ENCODE assay signal across 19 cellular contexts in the genomic region with DNA sequence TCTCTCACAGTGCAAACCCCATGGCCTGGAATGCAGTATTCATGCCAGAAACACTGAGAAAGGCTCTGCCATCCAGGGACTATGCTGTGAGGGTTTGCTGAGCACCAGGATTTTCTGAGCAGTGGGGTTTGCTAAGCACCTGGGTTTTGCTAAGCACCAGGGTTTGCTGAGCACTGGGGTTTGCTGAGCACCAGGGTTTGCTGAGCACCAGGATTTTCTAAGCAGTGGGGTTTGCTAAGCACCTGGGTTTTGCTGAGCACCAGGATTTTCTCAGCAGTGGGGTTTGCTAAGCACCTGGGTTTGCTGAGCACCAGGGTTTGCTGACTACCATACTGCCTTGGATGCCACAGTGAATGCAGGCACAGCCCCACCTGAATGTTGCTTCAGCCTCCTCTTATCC. TPM values are rescaled to one million over a fixed set of nuclear protein-coding genes. Genes with fewer than 3 reads are reported as not detected.
DNase-seq lines count a peak whose midpoint lies in the region; FAIRE-seq and TF ChIP-seq lines count a peak whose summit lies in the region.
"Had no signal": no experiment of that assay in that cellular context is flagged by ENCODE, and none has a peak within 500 bp of the region (broad histone marks: within the 10 kb centered on the region; RNA-seq: fewer than 3 reads in every experiment).

No MANE protein-coding gene starts in this region.

- H3K27me3 ChIP-seq in NT2/D1 (ENCODE audit: insufficient read depth, insufficient read length) = no peaks in the 10 kb centered on the region
- H3K27me3 ChIP-seq in bronchial epithelial cell (ENCODE audit: control insufficient read depth, insufficient read depth, low read length) = peaks cover 3% of the 10 kb centered on the region
- H3K27me3 ChIP-seq in thyroid gland = no peaks in the 10 kb centered on the region

- H3K4me3 ChIP-seq in NT2/D1 (ENCODE audit: insufficient read length, low read depth) = no peak overlapping the region
- no peak overlapping the region for H3K4me3 ChIP-seq in bronchial epithelial cell (ENCODE audit: low read depth, low read length)
- no peak overlapping the region for H3K4me3 ChIP-seq in thyroid gland (replicated peaks in 1 of 3)
- H3K4me3 ChIP-seq: BLaER1, GM12878, GM23338, HAP-1 had no signal

- H3K9me3 ChIP-seq in NT2/D1 (ENCODE audit: insufficient read depth, low read length) = peaks cover 3% of the 10 kb centered on the region; the same call in 1 of the 2 replicates
- no peaks in the 10 kb centered on the region for H3K9me3 ChIP-seq in thyroid gland
- H3K9me3 ChIP-seq: HAP-1 had no signal

- peak overlapping the region in 2 of 3 donors; percentile 33 to 61 for H3K27ac ChIP-seq in thyroid gland
- H3K27ac ChIP-seq: BLaER1 had no signal

- peak; percentile 72 for FAIRE-seq in bronchial epithelial cell (lab: Jason Lieb, UNC)
- FAIRE-seq: D721Med, GM12878, GM18507, H54 had no signal

- H3K36me3 ChIP-seq in NT2/D1 (ENCODE audit: insufficient read depth, insufficient read length, low read length) = no peaks in the 10 kb centered on the region
- no peaks in the 10 kb centered on the region for H3K36me3 ChIP-seq in bronchial epithelial cell (ENCODE audit: control insufficient read depth, insufficient read depth, low read length)
- H3K36me3 ChIP-seq in thyroid gland = no peaks in the 10 kb centered on the region
- H3K36me3 ChIP-seq: BLaER1, HAP-1 had no signal

- peak overlapping the region; percentile 32 for H3K9ac ChIP-seq in NT2/D1 (ENCODE audit: insufficient read length, low read depth)
- H3K9ac ChIP-seq: BLaER1 had no signal

- DNase-seq in NT2/D1 (ENCODE audit: low read depth, low spot score) = no peak
- DNase-seq in bronchial epithelial cell (ENCODE audit: low read depth) = no peak
- no peak for DNase-seq in thyroid gland
- DNase-seq in SW480 (ENCODE audit: low spot score) = no peak
- DNase-seq in glomerular visceral epithelial cell (ENCODE audit: extremely low spot score) = no peak
- DNase-seq in activated gamma-delta T cell (lab: John Stamatoyannopoulos, UW) = no peak
- DNase-seq: CD4-positive, alpha-beta T cell; CD8-positive, alpha-beta memory T cell; DMS 273 treated with DMSO at 0.1 percent for 48 hours; DMS79; EL; GDM1 had no signal

- TF ChIP-seq CTCF in bronchial epithelial cell (IDR thresholded peaks at IDR 0.05; ENCODE audit: insufficient read depth, low read length, severe bottlenecking) (no peak), thyroid gland (IDR thresholded peaks at IDR 0.05) (no peak)

- intact Hi-C loops in thyroid gland (cut with DNase I) = loop anchor here (10.0 kb wide), 1 partner anchor 187 kb away; a partner anchor contains a TSS

- no peak for TF ChIP-seq POLR2A in thyroid gland (IDR thresholded peaks at IDR 0.05)

- H3K4me1 ChIP-seq in NT2/D1 (ENCODE audit: insufficient read depth, insufficient read length) (peaks cover 1% of the 10 kb centered on the region), thyroid gland (peaks cover 19 to 21% of the 10 kb centered on the region in 2 donors)
- H3K4me1 ChIP-seq: HAP-1 had no signal

RNA-seq across cellular contexts. Expression of a gene that starts 48.3 kb away (rescaled TPM):
- 0.26 and 0.38 TPM in 2 replicates for total RNA-seq in bronchial epithelial cell
- total RNA-seq in thyroid gland = 1 to 10 TPM in 2 of 4 donors, under 1 TPM in 1, not detected in 1; 0.45 to 2.3 (median 2.0) TPM

RNA-seq across cellular contexts. Expression of a gene that starts 58.7 kb away (rescaled TPM):
- total RNA-seq in bronchial epithelial cell = 4.5 and 6.5 TPM in 2 replicates
- 10 to 100 TPM; 10.5 to 30.4 (median 13.7) TPM for total RNA-seq in thyroid gland
